Comparison of ENCODE assay signal across 20 cellular contexts in genomic region chr10:58044072-58044471, GRCh38.
DNase-seq lines count a peak whose midpoint lies in the region; ATAC-seq, FAIRE-seq and TF ChIP-seq lines count a peak whose summit lies in the region.
"Had no signal": no experiment of that assay in that cellular context is flagged by ENCODE, and none has a peak within 500 bp of the region (broad histone marks: within the 10 kb centered on the region; RNA-seq: fewer than 3 reads in every experiment).

No MANE protein-coding gene starts in this region.

- no peak overlapping the region for H3K23ac ChIP-seq in neuronal stem cell (ENCODE audit: low read depth, low read length, poor library complexity)

- H3K4me3 ChIP-seq in A549 (no peak overlapping the region), fibroblast of the aortic adventitia (ENCODE audit: low read depth, low read length) (no peak overlapping the region), neuronal stem cell (ENCODE audit: low read length in 2 of 2) (no peak overlapping the region), small intestine (ENCODE audit: low read depth in 1 of 2, low read length in 2 of 2) (no peak overlapping the region)
- H3K4me3 ChIP-seq: neural progenitor cell, right atrium auricular region, upper lobe of right lung had no signal

- TF ChIP-seq POLR2A in A549 (IDR thresholded peaks at IDR 0.05; ENCODE audit: low read length) = no peak

- H3K9ac ChIP-seq in neuronal stem cell (ENCODE audit: low read depth, low read length, poor library complexity) = no peak overlapping the region
- H3K9ac ChIP-seq: neural progenitor cell had no signal

- no peak overlapping the region for H4K91ac ChIP-seq in neuronal stem cell (ENCODE audit: low read depth, low read length, poor library complexity)

- H3K36me3 ChIP-seq in neuronal stem cell (replicated peaks in 1 of 2; ENCODE audit: control insufficient read depth in 2 of 2, insufficient read depth in 2 of 2, low read length in 2 of 2) (no peaks in the 10 kb centered on the region), small intestine (ENCODE audit: control insufficient read depth in 2 of 2, insufficient read depth in 2 of 2, low read length in 2 of 2) (no peaks in the 10 kb centered on the region)
- H3K36me3 ChIP-seq: neural progenitor cell, right atrium auricular region, upper lobe of right lung had no signal

- H3K14ac ChIP-seq in neuronal stem cell (ENCODE audit: low read length) = no peak overlapping the region

- TF ChIP-seq RAD21 in A549 (conservative IDR thresholded peaks at IDR 0.05 in 1 of 2, IDR thresholded peaks at IDR 0.05 in 1 of 2) = no peak

- H2BK120ac ChIP-seq in neuronal stem cell (ENCODE audit: low read depth, low read length) = no peak overlapping the region

- peak overlapping the region in 1 of 2 experiments; percentile 12; a peak in 1 of 6 replicates for H3K27ac ChIP-seq in A549
- H3K27ac ChIP-seq in neuronal stem cell (replicated peaks; ENCODE audit: low read length) = no peak overlapping the region
- H3K27ac ChIP-seq in small intestine (ENCODE audit: low read depth in 1 of 2, low read length in 1 of 2) = no peak overlapping the region
- H3K27ac ChIP-seq: neural progenitor cell, right atrium auricular region, upper lobe of right lung had no signal

- no peak overlapping the region for H2BK15ac ChIP-seq in neuronal stem cell (ENCODE audit: low read length)

- FAIRE-seq in A549 (lab: Jason Lieb, UNC) = no peak
- FAIRE-seq in small intestine (lab: Jason Lieb, UNC) = no peak
- FAIRE-seq: A204.1 had no signal

- H4K8ac ChIP-seq in neuronal stem cell (ENCODE audit: low read depth, low read length) = no peak overlapping the region

- H3K9me3 ChIP-seq in A549 = peaks cover 9% of the 10 kb centered on the region; the same call in 2 of the 3 replicates
- H3K9me3 ChIP-seq in neuronal stem cell (replicated peaks in 1 of 2; ENCODE audit: control insufficient read depth in 2 of 2, insufficient read depth in 1 of 2, low read depth in 1 of 2, low read length in 2 of 2) = no peaks in the 10 kb centered on the region
- H3K9me3 ChIP-seq in small intestine (ENCODE audit: control insufficient read depth, low read depth) = no peaks in the 10 kb centered on the region
- H3K9me3 ChIP-seq: upper lobe of right lung had no signal

- no peak overlapping the region for H2AFZ ChIP-seq in neuronal stem cell (ENCODE audit: low read length)
- H2AFZ ChIP-seq: neural progenitor cell had no signal

- no peaks in the 10 kb centered on the region for H3K79me1 ChIP-seq in neuronal stem cell (ENCODE audit: low read depth, low read length)

- CTCF ChIA-PET in A549 (lab: Yijun Ruan, JAX) = interaction anchor here (0.9 to 1.8 kb wide), 3 partner anchors 14 to 56 kb away, joined by 3 to 4 read pairs (median 3); no protein-coding TSS in a partner anchor

- H2BK5ac ChIP-seq in neuronal stem cell (ENCODE audit: low read length) = no peak overlapping the region

- H3K4ac ChIP-seq in neuronal stem cell (ENCODE audit: low read length) = no peak overlapping the region

- 0 out of 3 replicates have a peak, but pooled peaks cover 8% of the 10 kb centered on the region for H3K4me1 ChIP-seq in A549
- no peaks in the 10 kb centered on the region for H3K4me1 ChIP-seq in neuronal stem cell (ENCODE audit: control insufficient read depth in 2 of 2, insufficient read depth in 1 of 2, low read depth in 1 of 2, low read length in 2 of 2)
- H3K4me1 ChIP-seq in small intestine (ENCODE audit: control insufficient read depth in 2 of 2, insufficient read depth in 1 of 2, low read depth in 1 of 2, low read length in 1 of 2) = no peaks in the 10 kb centered on the region
- H3K4me1 ChIP-seq: neural progenitor cell, right atrium auricular region, upper lobe of right lung had no signal

- TF ChIP-seq EP300 in A549 (IDR thresholded peaks at IDR 0.05) = no peak

- peak in 1 of 2 experiments; percentile 53 for DNase-seq in A549 (ENCODE audit: low read depth in 1 of 2, low spot score in 1 of 2)
- peak; percentile 84 for DNase-seq in HCEC 1CT
- DNase-seq in T1000 (lab: John Stamatoyannopoulos, UW) = peak; percentile 47
- DNase-seq in fibroblast of the aortic adventitia (ENCODE audit: low read depth) = peak; percentile 54
- DNase-seq in neuronal stem cell (ENCODE audit: low spot score) = no peak
- no peak for DNase-seq in small intestine
- no peak for DNase-seq in NCI-H2107 treated with DMSO at 0.1 percent for 48 hours (lab: John Stamatoyannopoulos, UW; ENCODE audit: unreplicated experiment)
- no peak for DNase-seq in NCI-H2029 treated with DMSO at 0.1 percent for 48 hours (lab: John Stamatoyannopoulos, UW)
- DNase-seq: activated CD4-positive, alpha-beta T cell treated with anti-CD3 and anti-CD28 coated beads for 48 hours; activated T-cell treated with anti-CD3 and anti-CD28 coated beads, Interleukin-2, amount 50 U/mL, for 24 hours; cortex of kidney; H7; Kasumi-1; NCI-H1930; NCI-H748 treated with DMSO at 0.1 percent for 48 hours; stimulated activated CD4-positive, alpha-beta T cell treated with anti-CD3 and anti-CD28 coated beads, Interleukin-4, amount 100 ng/mL, for 1 hour; upper lobe of right lung had no signal

- 30% methylated on average over 3 of the region's 3 CpGs for WGBS in A549 (ENCODE audit: missing lambda C conversion rate)
- no CpG with 5 or more reads among the region's 3 CpGs for WGBS in neuronal stem cell (ENCODE audit: extremely low coverage in 2 of 2, insufficient read length in 2 of 2, insufficient replicate concordance in 1 of 2), 2 donors
- 77 to 86% (median 83%) methylated on average over 3 of the region's 3 CpGs for WGBS in small intestine, 3 donors

- TF ChIP-seq CTCF in A549 (IDR thresholded peaks at IDR 0.05) = no peak
- TF ChIP-seq CTCF in fibroblast of the aortic adventitia (IDR thresholded peaks at IDR 0.05; ENCODE audit: insufficient read depth, low read length) = no peak

- H3K27me3 ChIP-seq in neuronal stem cell (ENCODE audit: control insufficient read depth in 3 of 3, insufficient read depth in 3 of 3, low read depth in 1 of 3, low read length in 3 of 3) (no peaks in the 10 kb centered on the region), small intestine (ENCODE audit: control insufficient read depth in 2 of 2, insufficient read depth in 2 of 2, low read length in 2 of 2) (no peaks in the 10 kb centered on the region)
- H3K27me3 ChIP-seq: neural progenitor cell, right atrium auricular region, upper lobe of right lung had no signal

- H3K18ac ChIP-seq in neuronal stem cell (ENCODE audit: low read length) = no peak overlapping the region

- no peak overlapping the region for H2BK12ac ChIP-seq in neuronal stem cell (ENCODE audit: low read length)

- ATAC-seq in A549 = peak; percentile 83 to 88
- ATAC-seq: upper lobe of right lung had no signal

- H2AK5ac ChIP-seq in neuronal stem cell (ENCODE audit: low read depth, low read length) = no peak overlapping the region

- POLR2A ChIA-PET in A549 (lab: Yijun Ruan, JAX) = no interaction called here

- no peak overlapping the region for H3K4me2 ChIP-seq in A549
- no peak overlapping the region for H3K4me2 ChIP-seq in neuronal stem cell (ENCODE audit: insufficient read depth, low read length, poor library complexity, severe bottlenecking)
- H3K4me2 ChIP-seq: neural progenitor cell had no signal

TF ChIP-seq in A549, 52 proteins besides CTCF, POLR2A, EP300 and RAD21:
- TF ChIP-seq ZNF302 (CRISPR knock-in tag; IDR thresholded peaks at IDR 0.05) (no peak), JUN (IDR thresholded peaks at IDR 0.05) (no peak), RCOR1 (IDR thresholded peaks at IDR 0.05; ENCODE audit: low read depth, low read length) (no peak), ZC3H11A (IDR thresholded peaks at IDR 0.05) (no peak), GATA3 (IDR thresholded peaks at IDR 0.05; ENCODE audit: borderline replicate concordance) (no peak; the same call in 1 of the 2 replicates), HMGXB4 (CRISPR knock-in tag; IDR thresholded peaks at IDR 0.05; ENCODE audit: borderline replicate concordance) (no peak), BCL3 (IDR thresholded peaks at IDR 0.05) (no peak), SMC3 (IDR thresholded peaks at IDR 0.05) (no peak), CHD2 (IDR thresholded peaks at IDR 0.05; ENCODE audit: low read length, partially characterized antibody) (no peak), NFE2L2 (conservative IDR thresholded peaks at IDR 0.05; ENCODE audit: low read length) (no peak)

Comparison
In these comparisons a context has a peak if more than half of its experiments do, and no peak if none do; other contexts are left out.
1. DNase-seq: peak in HCEC 1CT (single experiment), T1000 (single experiment) and fibroblast of the aortic adventitia (single experiment); none in neuronal stem cell (single experiment), small intestine (single experiment), NCI-H2107 treated with DMSO at 0.1 percent for 48 hours (single experiment) and NCI-H2029 treated with DMSO at 0.1 percent for 48 hours (single experiment).